15 cellular contexts compared by ENCODE assay signal in genomic region chr2:145593280-145593679, GRCh38.
DNase-seq lines count a peak whose midpoint lies in the region; ATAC-seq and TF ChIP-seq lines count a peak whose summit lies in the region.
"Had no signal": no experiment of that assay in that cellular context is flagged by ENCODE, and none has a peak within 500 bp of the region (broad histone marks: within the 10 kb centered on the region; RNA-seq: fewer than 3 reads in every experiment).

No MANE protein-coding gene starts in this region.

- no peak overlapping the region for H3K4me2 ChIP-seq in mammary epithelial cell (ENCODE audit: insufficient read depth, low read depth, low read length)

- peaks cover 3% of the 10 kb centered on the region for H3K4me1 ChIP-seq in mammary epithelial cell (ENCODE audit: insufficient read depth, low read length)
- no peaks in the 10 kb centered on the region for H3K4me1 ChIP-seq in colonic mucosa

- H3K9me3 Mint-ChIP-seq in MCF 10A (ENCODE audit: unreplicated experiment): peaks cover 7% of the 10 kb centered on the region
- H3K9me3 Mint-ChIP-seq: effector memory CD8-positive, alpha-beta T cell; mesothelial cell of epicardium had no signal

- ATAC-seq in HG02798 (IDR thresholded peaks at IDR 0.05; ENCODE audit: poor library complexity, unreplicated experiment): peak; percentile 65
- ATAC-seq in HG03575 (IDR thresholded peaks at IDR 0.05; ENCODE audit: extremely low read depth, insufficient number of reproducible peaks, low FRiP score, unreplicated experiment): peak; percentile 57
- ATAC-seq: effector memory CD8-positive, alpha-beta T cell had no signal

- H3K79me2 ChIP-seq in mammary epithelial cell (ENCODE audit: insufficient read depth, low read length): no peaks in the 10 kb centered on the region

- H4K20me1 ChIP-seq in mammary epithelial cell (ENCODE audit: insufficient read depth, low read length): no peaks in the 10 kb centered on the region

- peaks cover 26% of the 10 kb centered on the region for H3K4me1 Mint-ChIP-seq in MCF 10A (ENCODE audit: insufficient read depth, unreplicated experiment)

- no peak overlapping the region for H3K4me3 Mint-ChIP-seq in MCF 10A (ENCODE audit: unreplicated experiment)
- H3K4me3 Mint-ChIP-seq: effector memory CD8-positive, alpha-beta T cell; mesothelial cell of epicardium had no signal

- no peak overlapping the region for H2AFZ ChIP-seq in mammary epithelial cell (ENCODE audit: low read depth, low read length)

- H3K9ac ChIP-seq in mammary epithelial cell (ENCODE audit: insufficient read depth, low read length) (no peak overlapping the region), colonic mucosa (ENCODE audit: low read depth in 2 of 2, low read length in 2 of 2) (no peak overlapping the region)

- H3K27ac ChIP-seq in mammary epithelial cell (ENCODE audit: insufficient read depth, low read depth, low read length) (no peak overlapping the region), colonic mucosa (no peak overlapping the region)
- H3K27ac ChIP-seq: tibial nerve had no signal

- in situ Hi-C loops in mammary epithelial cell (cut with MboI; ENCODE audit: low sequenced_read_pairs in 2 of 2): no loop called here

- H3K27me3 ChIP-seq in mammary epithelial cell (ENCODE audit: insufficient read depth, low read length) (no peaks in the 10 kb centered on the region), colonic mucosa (no peaks in the 10 kb centered on the region)
- H3K27me3 ChIP-seq: tibial nerve had no signal

- DNase-seq in MCF 10A (ENCODE audit: unreplicated experiment) (no peak), mammary epithelial cell (no peak), NCI-H226 (no peak), posterior cingulate gyrus (no peak), DMS 273 (lab: John Stamatoyannopoulos, UW; ENCODE audit: unreplicated experiment) (no peak), colonic mucosa (no peak)
- DNase-seq: 8988T; anterior cingulate cortex; effector memory CD8-positive, alpha-beta T cell; NCI-H1436 treated with DMSO at 0.1 percent for 48 hours; T-helper 2 cell had no signal

- CTCF ChIA-PET in MCF 10A (lab: Yijun Ruan, JAX) (interaction anchor here (0.6 kb wide), 1 partner anchor 1643 kb away, joined by 4 read pairs; no protein-coding TSS in a partner anchor), mammary epithelial cell (lab: Charles Lee; ENCODE audit: low non-redundant PET) (no interaction called here)

- no peak overlapping the region for H3K4me3 ChIP-seq in mammary epithelial cell (replicated peaks in 1 of 3; ENCODE audit: insufficient read depth in 1 of 3, low read depth in 2 of 3, low read length in 3 of 3)
- no peak overlapping the region for H3K4me3 ChIP-seq in colonic mucosa
- H3K4me3 ChIP-seq: tibial nerve had no signal

- dilution Hi-C loops in mammary epithelial cell (cut with HindIII; ENCODE audit: low sequenced_read_pairs): no loop called here

- H3K36me3 ChIP-seq in mammary epithelial cell (ENCODE audit: insufficient read depth, low read length) (no peaks in the 10 kb centered on the region), colonic mucosa (no peaks in the 10 kb centered on the region)
- H3K36me3 ChIP-seq: tibial nerve had no signal

- H3K9me3 ChIP-seq in mammary epithelial cell (replicated peaks; ENCODE audit: insufficient read depth, low read length) (no peaks in the 10 kb centered on the region), colonic mucosa (no peaks in the 10 kb centered on the region)
- H3K9me3 ChIP-seq: tibial nerve had no signal

- WGBS in mammary epithelial cell (ENCODE audit: low coverage, missing lambda C conversion rate): 100% methylated on average over 1 of the region's 1 CpG

- no peak for TF ChIP-seq CTCF in MCF 10A (IDR thresholded peaks at IDR 0.05; ENCODE audit: unreplicated experiment)
- TF ChIP-seq CTCF in mammary epithelial cell (conservative IDR thresholded peaks at IDR 0.05 in 1 of 2, IDR thresholded peaks at IDR 0.05 in 1 of 2; ENCODE audit: extremely low read depth in 1 of 2, insufficient read depth in 1 of 2, low read depth in 1 of 2, low read length in 2 of 2): no peak
- TF ChIP-seq CTCF in colonic mucosa (IDR thresholded peaks at IDR 0.05): no peak

- H3K36me3 Mint-ChIP-seq in MCF 10A (ENCODE audit: insufficient read depth, unreplicated experiment): peaks cover 4% of the 10 kb centered on the region
- H3K36me3 Mint-ChIP-seq: mesothelial cell of epicardium had no signal

- POLR2A ChIA-PET in MCF 10A (lab: Yijun Ruan, JAX): interaction anchor here (1.0 kb wide), 1 partner anchor 30 kb away, joined by 3 read pairs; no protein-coding TSS in a partner anchor

- BruUV-seq in MCF 10A (replicated peaks; lab: Mats Ljungman, UMichigan) (no TSS peak), mammary epithelial cell (replicated peaks; lab: Mats Ljungman, UMichigan) (no TSS peak)

- intact Hi-C loops in MCF 10A (cut with micrococcal nuclease) (loop anchor here (5.0 kb wide), 1 partner anchor 159 kb away; no protein-coding TSS in a partner anchor), mammary epithelial cell (cut with micrococcal nuclease) (no loop called here), posterior cingulate gyrus (cut with DNase I) (no loop called here), colonic mucosa (cut with DNase I) (no loop called here)

- H3K27me3 Mint-ChIP-seq in MCF 10A (ENCODE audit: insufficient read depth, unreplicated experiment): no peaks in the 10 kb centered on the region
- H3K27me3 Mint-ChIP-seq: effector memory CD8-positive, alpha-beta T cell had no signal

- H3K27ac Mint-ChIP-seq in MCF 10A (ENCODE audit: low read depth, unreplicated experiment): peak overlapping the region; percentile 79
- H3K27ac Mint-ChIP-seq: effector memory CD8-positive, alpha-beta T cell; mesothelial cell of epicardium had no signal
